Comparison of ENCODE assay signal across 9 cellular contexts in the genomic region with DNA sequence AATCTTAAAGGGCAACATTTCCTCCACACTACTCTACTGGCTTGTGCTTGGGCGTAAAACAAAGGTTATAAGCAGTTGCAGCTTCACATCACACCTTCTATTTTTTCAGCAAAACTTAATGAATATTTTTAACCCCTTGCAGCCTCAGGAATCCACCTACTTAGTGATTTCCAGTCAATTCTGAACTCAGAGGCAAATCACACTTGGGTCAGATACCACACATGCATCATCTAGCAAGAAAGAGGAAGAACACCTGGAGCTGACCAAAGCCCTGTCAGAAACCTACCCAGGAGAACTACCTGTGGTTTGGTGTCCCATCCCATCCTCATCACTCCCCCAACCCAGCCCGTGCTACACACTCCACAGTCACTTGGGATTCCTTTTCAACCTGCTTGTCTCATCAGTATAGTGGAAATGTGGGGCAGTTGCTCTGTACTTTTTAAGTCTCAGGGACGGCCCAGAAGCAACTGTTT. TPM values are rescaled to one million over a fixed set of nuclear protein-coding genes. Genes with fewer than 3 reads are reported as not detected.
DNase-seq lines count a peak whose midpoint lies in the region; ATAC-seq and TF ChIP-seq lines count a peak whose summit lies in the region.
"Had no signal": no experiment of that assay in that cellular context is flagged by ENCODE, and none has a peak within 500 bp of the region (broad histone marks: within the 10 kb centered on the region; RNA-seq: fewer than 3 reads in every experiment).

No MANE protein-coding gene starts in this region.

- peak; percentile 88 for ATAC-seq in GM21723 (IDR thresholded peaks at IDR 0.05; ENCODE audit: unreplicated experiment)
- peak; percentile 78 for ATAC-seq in HG03342 (IDR thresholded peaks at IDR 0.05; ENCODE audit: unreplicated experiment)
- peak; percentile 91 for ATAC-seq in stimulated activated naive CD8-positive, alpha-beta T cell treated with anti-CD3 and anti-CD28 coated beads, Interleukin-15, Interleukin-2, amounts not matched to agents 100 U/mL and 50 U/mL, for 24 hours

- peaks cover 42% of the 10 kb centered on the region for H3K4me1 Mint-ChIP-seq in activated naive CD4-positive, alpha-beta T cell treated with anti-CD3 and anti-CD28 coated beads for 36 hours (ENCODE audit: low read depth)
- H3K4me1 Mint-ChIP-seq in endothelial cell (ENCODE audit: unreplicated experiment): peaks cover 5% of the 10 kb centered on the region

- H3K27me3 Mint-ChIP-seq in activated naive CD4-positive, alpha-beta T cell treated with anti-CD3 and anti-CD28 coated beads for 36 hours (ENCODE audit: low read depth): no peaks in the 10 kb centered on the region
- no peaks in the 10 kb centered on the region for H3K27me3 Mint-ChIP-seq in endothelial cell (ENCODE audit: unreplicated experiment)

- no peak for TF ChIP-seq CTCF in endothelial cell (IDR thresholded peaks at IDR 0.05; ENCODE audit: unreplicated experiment)

- intact Hi-C loops in activated naive CD4-positive, alpha-beta T cell treated with anti-CD3 and anti-CD28 coated beads for 36 hours (cut with micrococcal nuclease): loop anchor here (1.0 kb wide), 1 partner anchor 26 kb away; a partner anchor contains a TSS

- no peak overlapping the region for H3K4me3 Mint-ChIP-seq in activated naive CD4-positive, alpha-beta T cell treated with anti-CD3 and anti-CD28 coated beads for 36 hours
- H3K4me3 Mint-ChIP-seq in endothelial cell (ENCODE audit: unreplicated experiment): no peak overlapping the region

- CTCF ChIA-PET in activated naive CD4-positive, alpha-beta T cell treated with anti-CD3 and anti-CD28 coated beads for 36 hours (lab: Charles Lee): interaction anchor here (0.8 kb wide), 1 partner anchor 40 kb away, joined by 3 read pairs; no protein-coding TSS in a partner anchor

- peak; percentile 43 for DNase-seq in activated naive CD4-positive, alpha-beta T cell treated with anti-CD3 and anti-CD28 coated beads for 36 hours
- DNase-seq in activated naive CD4-positive, alpha-beta T cell treated with Interleukin-2 at 50 U/mL for 16 hours: no peak
- DNase-seq in stimulated activated naive CD8-positive, alpha-beta T cell treated with anti-CD3 and anti-CD28 coated beads, Interleukin-15, Interleukin-2, amounts not matched to agents 100 U/mL and 50 U/mL, for 24 hours: peak; percentile 22
- DNase-seq in endothelial cell (ENCODE audit: low spot score) (no peak), amygdala (lab: John Stamatoyannopoulos, UW) (no peak), NCI-H1417 treated with DMSO at 0.1 percent for 48 hours (lab: John Stamatoyannopoulos, UW) (no peak)
- DNase-seq: stimulated activated CD4-positive, alpha-beta T cell treated with anti-CD3 and anti-CD28 coated beads, Interleukin-4, amount 100 ng/mL, for 24 hours had no signal

- H3K36me3 Mint-ChIP-seq in activated naive CD4-positive, alpha-beta T cell treated with anti-CD3 and anti-CD28 coated beads for 36 hours (ENCODE audit: low read depth): peaks cover 56% of the 10 kb centered on the region
- peaks cover 36% of the 10 kb centered on the region for H3K36me3 Mint-ChIP-seq in endothelial cell (ENCODE audit: low read depth, unreplicated experiment)

- peak overlapping the region; percentile 30 for H3K27ac Mint-ChIP-seq in activated naive CD4-positive, alpha-beta T cell treated with anti-CD3 and anti-CD28 coated beads for 36 hours
- H3K27ac Mint-ChIP-seq in endothelial cell (ENCODE audit: unreplicated experiment): no peak overlapping the region

- H3K9me3 Mint-ChIP-seq in activated naive CD4-positive, alpha-beta T cell treated with anti-CD3 and anti-CD28 coated beads for 36 hours: peaks cover 13% of the 10 kb centered on the region
- peaks cover 10% of the 10 kb centered on the region for H3K9me3 Mint-ChIP-seq in endothelial cell (ENCODE audit: unreplicated experiment)

RNA-seq across cellular contexts. Expression of a gene that starts 25.5 kb away (rescaled TPM):
- 10 to 100 TPM; 21.9 to 23.4 TPM for total RNA-seq in activated naive CD4-positive, alpha-beta T cell treated with anti-CD3 and anti-CD28 coated beads for 36 hours
- total RNA-seq in endothelial cell (ENCODE audit: unreplicated experiment): 47.5 TPM

RNA-seq across cellular contexts. Expression of a gene that starts 25.6 kb away (rescaled TPM):
- total RNA-seq in activated naive CD4-positive, alpha-beta T cell treated with anti-CD3 and anti-CD28 coated beads for 36 hours: under 1 TPM; 0.45 to 0.52 TPM
- total RNA-seq in endothelial cell (ENCODE audit: unreplicated experiment): 7.9 TPM

Comparison
In these comparisons a context has a peak if more than half of its experiments do, and no peak if none do; other contexts are left out.
1. DNase-seq: peak in activated naive CD4-positive, alpha-beta T cell treated with anti-CD3 and anti-CD28 coated beads for 36 hours (single experiment) and stimulated activated naive CD8-positive, alpha-beta T cell treated with anti-CD3 and anti-CD28 coated beads, Interleukin-15, Interleukin-2, amounts not matched to agents 100 U/mL and 50 U/mL, for 24 hours (single experiment); none in activated naive CD4-positive, alpha-beta T cell treated with Interleukin-2 at 50 U/mL for 16 hours (single experiment), endothelial cell (single experiment), amygdala (0 of 56) and NCI-H1417 treated with DMSO at 0.1 percent for 48 hours (single experiment).
2. Peak in every context shown above with its lines, with median percentiles within 50 percentile points of each other: ATAC-seq.